2 cellular contexts compared by ENCODE assay signal in genomic region chr18:61471832-61472406, GRCh38.
TF ChIP-seq lines count a peak whose summit lies in the region.

No MANE protein-coding gene starts in this region.

TF ChIP-seq in GM23338, 12 proteins besides CTCF, POLR2A, EP300 and RAD21:
- TF ChIP-seq JUNB (IDR thresholded peaks at IDR 0.05; ENCODE audit: unreplicated experiment) (no peak), ETS1 (IDR thresholded peaks at IDR 0.05) (no peak), REST (IDR thresholded peaks at IDR 0.05; ENCODE audit: unreplicated experiment) (no peak), POLR2AphosphoS5 (IDR thresholded peaks at IDR 0.05; ENCODE audit: low read depth) (no peak), CREB1 (CRISPR knock-in tag; IDR thresholded peaks at IDR 0.05; ENCODE audit: low read depth) (no peak), ZNF114 (CRISPR knock-in tag; IDR thresholded peaks at IDR 0.05) (no peak), ZNF331 (CRISPR knock-in tag; IDR thresholded peaks at IDR 0.05; ENCODE audit: low read depth) (no peak), EZH2phosphoT487 (IDR thresholded peaks at IDR 0.05; ENCODE audit: unreplicated experiment) (no peak), EZH2 (IDR thresholded peaks at IDR 0.05; ENCODE audit: low read depth, unreplicated experiment) (no peak), NANOG (IDR thresholded peaks at IDR 0.05; ENCODE audit: borderline replicate concordance) (no peak), STAT1 (IDR thresholded peaks at IDR 0.05; ENCODE audit: unreplicated experiment) (no peak)
- TF ChIP-seq, protein P1, sequence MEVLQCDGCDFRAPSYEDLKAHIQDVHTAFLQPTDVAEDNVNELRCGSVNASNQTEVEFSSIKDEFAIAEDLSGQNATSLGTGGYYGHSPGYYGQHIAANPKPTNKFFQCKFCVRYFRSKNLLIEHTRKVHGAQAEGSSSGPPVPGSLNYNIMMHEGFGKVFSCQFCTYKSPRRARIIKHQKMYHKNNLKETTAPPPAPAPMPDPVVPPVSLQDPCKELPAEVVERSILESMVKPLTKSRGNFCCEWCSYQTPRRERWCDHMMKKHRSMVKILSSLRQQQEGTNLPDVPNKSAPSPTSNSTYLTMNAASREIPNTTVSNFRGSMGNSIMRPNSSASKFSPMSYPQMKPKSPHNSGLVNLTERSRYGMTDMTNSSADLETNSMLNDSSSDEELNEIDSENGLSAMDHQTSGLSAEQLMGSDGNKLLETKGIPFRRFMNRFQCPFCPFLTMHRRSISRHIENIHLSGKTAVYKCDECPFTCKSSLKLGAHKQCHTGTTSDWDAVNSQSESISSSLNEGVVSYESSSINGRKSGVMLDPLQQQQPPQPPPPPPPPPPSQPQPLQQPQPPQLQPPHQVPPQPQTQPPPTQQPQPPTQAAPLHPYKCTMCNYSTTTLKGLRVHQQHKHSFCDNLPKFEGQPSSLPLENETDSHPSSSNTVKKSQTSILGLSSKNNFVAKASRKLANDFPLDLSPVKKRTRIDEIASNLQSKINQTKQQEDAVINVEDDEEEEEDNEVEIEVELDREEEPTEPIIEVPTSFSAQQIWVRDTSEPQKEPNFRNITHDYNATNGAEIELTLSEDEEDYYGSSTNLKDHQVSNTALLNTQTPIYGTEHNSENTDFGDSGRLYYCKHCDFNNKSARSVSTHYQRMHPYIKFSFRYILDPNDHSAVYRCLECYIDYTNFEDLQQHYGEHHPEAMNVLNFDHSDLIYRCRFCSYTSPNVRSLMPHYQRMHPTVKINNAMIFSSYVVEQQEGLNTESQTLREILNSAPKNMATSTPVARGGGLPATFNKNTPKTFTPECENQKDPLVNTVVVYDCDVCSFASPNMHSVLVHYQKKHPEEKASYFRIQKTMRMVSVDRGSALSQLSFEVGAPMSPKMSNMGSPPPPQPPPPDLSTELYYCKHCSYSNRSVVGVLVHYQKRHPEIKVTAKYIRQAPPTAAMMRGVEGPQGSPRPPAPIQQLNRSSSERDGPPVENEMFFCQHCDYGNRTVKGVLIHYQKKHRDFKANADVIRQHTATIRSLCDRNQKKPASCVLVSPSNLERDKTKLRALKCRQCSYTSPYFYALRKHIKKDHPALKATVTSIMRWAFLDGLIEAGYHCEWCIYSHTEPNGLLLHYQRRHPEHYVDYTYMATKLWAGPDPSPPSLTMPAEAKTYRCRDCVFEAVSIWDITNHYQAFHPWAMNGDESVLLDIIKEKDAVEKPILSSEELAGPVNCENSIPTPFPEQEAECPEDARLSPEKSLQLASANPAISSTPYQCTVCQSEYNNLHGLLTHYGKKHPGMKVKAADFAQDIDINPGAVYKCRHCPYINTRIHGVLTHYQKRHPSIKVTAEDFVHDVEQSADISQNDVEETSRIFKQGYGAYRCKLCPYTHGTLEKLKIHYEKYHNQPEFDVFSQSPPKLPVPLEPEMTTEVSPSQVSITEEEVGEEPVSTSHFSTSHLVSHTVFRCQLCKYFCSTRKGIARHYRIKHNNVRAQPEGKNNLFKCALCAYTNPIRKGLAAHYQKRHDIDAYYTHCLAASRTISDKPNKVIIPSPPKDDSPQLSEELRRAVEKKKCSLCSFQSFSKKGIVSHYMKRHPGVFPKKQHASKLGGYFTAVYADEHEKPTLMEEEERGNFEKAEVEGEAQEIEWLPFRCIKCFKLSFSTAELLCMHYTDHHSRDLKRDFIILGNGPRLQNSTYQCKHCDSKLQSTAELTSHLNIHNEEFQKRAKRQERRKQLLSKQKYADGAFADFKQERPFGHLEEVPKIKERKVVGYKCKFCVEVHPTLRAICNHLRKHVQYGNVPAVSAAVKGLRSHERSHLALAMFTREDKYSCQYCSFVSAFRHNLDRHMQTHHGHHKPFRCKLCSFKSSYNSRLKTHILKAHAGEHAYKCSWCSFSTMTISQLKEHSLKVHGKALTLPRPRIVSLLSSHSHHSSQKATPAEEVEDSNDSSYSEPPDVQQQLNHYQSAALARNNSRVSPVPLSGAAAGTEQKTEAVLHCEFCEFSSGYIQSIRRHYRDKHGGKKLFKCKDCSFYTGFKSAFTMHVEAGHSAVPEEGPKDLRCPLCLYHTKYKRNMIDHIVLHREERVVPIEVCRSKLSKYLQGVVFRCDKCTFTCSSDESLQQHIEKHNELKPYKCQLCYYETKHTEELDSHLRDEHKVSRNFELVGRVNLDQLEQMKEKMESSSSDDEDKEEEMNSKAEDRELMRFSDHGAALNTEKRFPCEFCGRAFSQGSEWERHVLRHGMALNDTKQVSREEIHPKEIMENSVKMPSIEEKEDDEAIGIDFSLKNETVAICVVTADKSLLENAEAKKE (CRISPR knock-in tag; IDR thresholded peaks at IDR 0.05), result no peak

TF ChIP-seq in H1, 55 proteins besides CTCF, POLR2A, EP300 and RAD21:
- TF ChIP-seq SIN3A (conservative IDR thresholded peaks at IDR 0.05 in 1 of 2, IDR thresholded peaks at IDR 0.05 in 1 of 2; ENCODE audit: low read depth in 1 of 2, low read length in 2 of 2), result no peak
- no peak for TF ChIP-seq CHD1 (IDR thresholded peaks at IDR 0.05; ENCODE audit: low read depth, low read length)
- TF ChIP-seq PHF8 (conservative IDR thresholded peaks at IDR 0.05; ENCODE audit: low read depth, low read length), result no peak
- no peak for TF ChIP-seq FOSL1 (IDR thresholded peaks at IDR 0.05; ENCODE audit: insufficient read depth, low read depth, low read length)
- no peak for TF ChIP-seq EZH2 (IDR thresholded peaks at IDR 0.05; ENCODE audit: low read depth, low read length, severe bottlenecking)
- TF ChIP-seq SAP30 (IDR thresholded peaks at IDR 0.05; ENCODE audit: insufficient read depth, insufficient replicate concordance, low read length), result no peak
- TF ChIP-seq HDAC2 (IDR thresholded peaks at IDR 0.05; ENCODE audit: borderline replicate concordance in 1 of 2, low read depth in 2 of 2, low read length in 2 of 2), result no peak
- TF ChIP-seq KDM5A (IDR thresholded peaks at IDR 0.05; ENCODE audit: low read length), result no peak
- no peak for TF ChIP-seq TCF12 (IDR thresholded peaks at IDR 0.05; ENCODE audit: low read depth, low read length)
- TF ChIP-seq, protein P2, sequence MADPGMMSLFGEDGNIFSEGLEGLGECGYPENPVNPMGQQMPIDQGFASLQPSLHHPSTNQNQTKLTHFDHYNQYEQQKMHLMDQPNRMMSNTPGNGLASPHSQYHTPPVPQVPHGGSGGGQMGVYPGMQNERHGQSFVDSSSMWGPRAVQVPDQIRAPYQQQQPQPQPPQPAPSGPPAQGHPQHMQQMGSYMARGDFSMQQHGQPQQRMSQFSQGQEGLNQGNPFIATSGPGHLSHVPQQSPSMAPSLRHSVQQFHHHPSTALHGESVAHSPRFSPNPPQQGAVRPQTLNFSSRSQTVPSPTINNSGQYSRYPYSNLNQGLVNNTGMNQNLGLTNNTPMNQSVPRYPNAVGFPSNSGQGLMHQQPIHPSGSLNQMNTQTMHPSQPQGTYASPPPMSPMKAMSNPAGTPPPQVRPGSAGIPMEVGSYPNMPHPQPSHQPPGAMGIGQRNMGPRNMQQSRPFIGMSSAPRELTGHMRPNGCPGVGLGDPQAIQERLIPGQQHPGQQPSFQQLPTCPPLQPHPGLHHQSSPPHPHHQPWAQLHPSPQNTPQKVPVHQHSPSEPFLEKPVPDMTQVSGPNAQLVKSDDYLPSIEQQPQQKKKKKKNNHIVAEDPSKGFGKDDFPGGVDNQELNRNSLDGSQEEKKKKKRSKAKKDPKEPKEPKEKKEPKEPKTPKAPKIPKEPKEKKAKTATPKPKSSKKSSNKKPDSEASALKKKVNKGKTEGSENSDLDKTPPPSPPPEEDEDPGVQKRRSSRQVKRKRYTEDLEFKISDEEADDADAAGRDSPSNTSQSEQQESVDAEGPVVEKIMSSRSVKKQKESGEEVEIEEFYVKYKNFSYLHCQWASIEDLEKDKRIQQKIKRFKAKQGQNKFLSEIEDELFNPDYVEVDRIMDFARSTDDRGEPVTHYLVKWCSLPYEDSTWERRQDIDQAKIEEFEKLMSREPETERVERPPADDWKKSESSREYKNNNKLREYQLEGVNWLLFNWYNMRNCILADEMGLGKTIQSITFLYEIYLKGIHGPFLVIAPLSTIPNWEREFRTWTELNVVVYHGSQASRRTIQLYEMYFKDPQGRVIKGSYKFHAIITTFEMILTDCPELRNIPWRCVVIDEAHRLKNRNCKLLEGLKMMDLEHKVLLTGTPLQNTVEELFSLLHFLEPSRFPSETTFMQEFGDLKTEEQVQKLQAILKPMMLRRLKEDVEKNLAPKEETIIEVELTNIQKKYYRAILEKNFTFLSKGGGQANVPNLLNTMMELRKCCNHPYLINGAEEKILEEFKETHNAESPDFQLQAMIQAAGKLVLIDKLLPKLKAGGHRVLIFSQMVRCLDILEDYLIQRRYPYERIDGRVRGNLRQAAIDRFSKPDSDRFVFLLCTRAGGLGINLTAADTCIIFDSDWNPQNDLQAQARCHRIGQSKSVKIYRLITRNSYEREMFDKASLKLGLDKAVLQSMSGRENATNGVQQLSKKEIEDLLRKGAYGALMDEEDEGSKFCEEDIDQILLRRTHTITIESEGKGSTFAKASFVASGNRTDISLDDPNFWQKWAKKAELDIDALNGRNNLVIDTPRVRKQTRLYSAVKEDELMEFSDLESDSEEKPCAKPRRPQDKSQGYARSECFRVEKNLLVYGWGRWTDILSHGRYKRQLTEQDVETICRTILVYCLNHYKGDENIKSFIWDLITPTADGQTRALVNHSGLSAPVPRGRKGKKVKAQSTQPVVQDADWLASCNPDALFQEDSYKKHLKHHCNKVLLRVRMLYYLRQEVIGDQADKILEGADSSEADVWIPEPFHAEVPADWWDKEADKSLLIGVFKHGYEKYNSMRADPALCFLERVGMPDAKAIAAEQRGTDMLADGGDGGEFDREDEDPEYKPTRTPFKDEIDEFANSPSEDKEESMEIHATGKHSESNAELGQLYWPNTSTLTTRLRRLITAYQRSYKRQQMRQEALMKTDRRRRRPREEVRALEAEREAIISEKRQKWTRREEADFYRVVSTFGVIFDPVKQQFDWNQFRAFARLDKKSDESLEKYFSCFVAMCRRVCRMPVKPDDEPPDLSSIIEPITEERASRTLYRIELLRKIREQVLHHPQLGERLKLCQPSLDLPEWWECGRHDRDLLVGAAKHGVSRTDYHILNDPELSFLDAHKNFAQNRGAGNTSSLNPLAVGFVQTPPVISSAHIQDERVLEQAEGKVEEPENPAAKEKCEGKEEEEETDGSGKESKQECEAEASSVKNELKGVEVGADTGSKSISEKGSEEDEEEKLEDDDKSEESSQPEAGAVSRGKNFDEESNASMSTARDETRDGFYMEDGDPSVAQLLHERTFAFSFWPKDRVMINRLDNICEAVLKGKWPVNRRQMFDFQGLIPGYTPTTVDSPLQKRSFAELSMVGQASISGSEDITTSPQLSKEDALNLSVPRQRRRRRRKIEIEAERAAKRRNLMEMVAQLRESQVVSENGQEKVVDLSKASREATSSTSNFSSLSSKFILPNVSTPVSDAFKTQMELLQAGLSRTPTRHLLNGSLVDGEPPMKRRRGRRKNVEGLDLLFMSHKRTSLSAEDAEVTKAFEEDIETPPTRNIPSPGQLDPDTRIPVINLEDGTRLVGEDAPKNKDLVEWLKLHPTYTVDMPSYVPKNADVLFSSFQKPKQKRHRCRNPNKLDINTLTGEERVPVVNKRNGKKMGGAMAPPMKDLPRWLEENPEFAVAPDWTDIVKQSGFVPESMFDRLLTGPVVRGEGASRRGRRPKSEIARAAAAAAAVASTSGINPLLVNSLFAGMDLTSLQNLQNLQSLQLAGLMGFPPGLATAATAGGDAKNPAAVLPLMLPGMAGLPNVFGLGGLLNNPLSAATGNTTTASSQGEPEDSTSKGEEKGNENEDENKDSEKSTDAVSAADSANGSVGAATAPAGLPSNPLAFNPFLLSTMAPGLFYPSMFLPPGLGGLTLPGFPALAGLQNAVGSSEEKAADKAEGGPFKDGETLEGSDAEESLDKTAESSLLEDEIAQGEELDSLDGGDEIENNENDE (IDR thresholded peaks at IDR 0.05; ENCODE audit: insufficient replicate concordance, low read length), result no peak
